ENCODE assay signal across 1 cellular context in the genomic region with DNA sequence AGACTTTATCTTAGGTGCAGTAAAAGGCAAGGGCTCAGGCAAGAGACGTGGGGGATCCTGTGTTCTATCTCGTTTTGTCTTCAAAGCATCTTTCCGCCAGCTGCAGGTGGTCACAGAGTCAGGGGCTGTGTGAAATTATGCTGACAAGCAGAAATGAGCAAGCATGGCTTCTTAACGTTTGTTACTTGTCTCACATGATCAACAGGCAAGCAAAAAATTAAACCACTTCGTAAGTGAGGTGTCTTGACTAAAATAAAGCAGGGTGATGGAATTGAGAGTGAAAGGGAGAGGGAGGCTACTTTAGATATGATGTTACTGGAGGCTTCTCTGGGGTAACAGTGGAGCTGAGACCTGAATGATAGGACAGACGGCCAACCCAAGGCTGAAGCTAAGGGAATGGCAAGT.
TF ChIP-seq lines count a peak whose summit lies in the region.

No MANE protein-coding gene starts in this region.

TF ChIP-seq in WTC11, 78 proteins besides CTCF, POLR2A, EP300 and RAD21 (continued from another document):
- TF ChIP-seq, protein P1, sequence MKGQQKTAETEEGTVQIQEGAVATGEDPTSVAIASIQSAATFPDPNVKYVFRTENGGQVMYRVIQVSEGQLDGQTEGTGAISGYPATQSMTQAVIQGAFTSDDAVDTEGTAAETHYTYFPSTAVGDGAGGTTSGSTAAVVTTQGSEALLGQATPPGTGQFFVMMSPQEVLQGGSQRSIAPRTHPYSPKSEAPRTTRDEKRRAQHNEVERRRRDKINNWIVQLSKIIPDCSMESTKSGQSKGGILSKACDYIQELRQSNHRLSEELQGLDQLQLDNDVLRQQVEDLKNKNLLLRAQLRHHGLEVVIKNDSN (CRISPR knock-in tag; IDR thresholded peaks at IDR 0.05), result no peak
- TF ChIP-seq, protein P2, sequence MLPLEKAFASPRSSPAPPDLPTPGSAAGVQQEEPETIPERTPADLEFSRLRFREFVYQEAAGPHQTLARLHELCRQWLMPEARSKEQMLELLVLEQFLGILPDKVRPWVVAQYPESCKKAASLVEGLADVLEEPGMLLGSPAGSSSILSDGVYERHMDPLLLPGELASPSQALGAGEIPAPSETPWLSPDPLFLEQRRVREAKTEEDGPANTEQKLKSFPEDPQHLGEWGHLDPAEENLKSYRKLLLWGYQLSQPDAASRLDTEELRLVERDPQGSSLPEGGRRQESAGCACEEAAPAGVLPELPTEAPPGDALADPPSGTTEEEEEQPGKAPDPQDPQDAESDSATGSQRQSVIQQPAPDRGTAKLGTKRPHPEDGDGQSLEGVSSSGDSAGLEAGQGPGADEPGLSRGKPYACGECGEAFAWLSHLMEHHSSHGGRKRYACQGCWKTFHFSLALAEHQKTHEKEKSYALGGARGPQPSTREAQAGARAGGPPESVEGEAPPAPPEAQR (CRISPR knock-in tag; IDR thresholded peaks at IDR 0.05), result no peak
- TF ChIP-seq GABPB1 (CRISPR knock-in tag; IDR thresholded peaks at IDR 0.05) (no peak), GRHL2 (CRISPR knock-in tag; IDR thresholded peaks at IDR 0.05; ENCODE audit: insufficient replicate concordance, severe bottlenecking) (no peak), ESRRA (CRISPR knock-in tag; IDR thresholded peaks at IDR 0.05; ENCODE audit: borderline replicate concordance) (no peak), NFYB (CRISPR knock-in tag; conservative IDR thresholded peaks at IDR 0.05; ENCODE audit: low read depth) (no peak), SOX15 (CRISPR knock-in tag; IDR thresholded peaks at IDR 0.05) (no peak), ZNF416 (CRISPR knock-in tag; IDR thresholded peaks at IDR 0.05) (no peak)
- TF ChIP-seq, protein P3, sequence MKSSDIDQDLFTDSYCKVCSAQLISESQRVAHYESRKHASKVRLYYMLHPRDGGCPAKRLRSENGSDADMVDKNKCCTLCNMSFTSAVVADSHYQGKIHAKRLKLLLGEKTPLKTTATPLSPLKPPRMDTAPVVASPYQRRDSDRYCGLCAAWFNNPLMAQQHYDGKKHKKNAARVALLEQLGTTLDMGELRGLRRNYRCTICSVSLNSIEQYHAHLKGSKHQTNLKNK (CRISPR knock-in tag; IDR thresholded peaks at IDR 0.05), result no peak
- TF ChIP-seq, protein P4, sequence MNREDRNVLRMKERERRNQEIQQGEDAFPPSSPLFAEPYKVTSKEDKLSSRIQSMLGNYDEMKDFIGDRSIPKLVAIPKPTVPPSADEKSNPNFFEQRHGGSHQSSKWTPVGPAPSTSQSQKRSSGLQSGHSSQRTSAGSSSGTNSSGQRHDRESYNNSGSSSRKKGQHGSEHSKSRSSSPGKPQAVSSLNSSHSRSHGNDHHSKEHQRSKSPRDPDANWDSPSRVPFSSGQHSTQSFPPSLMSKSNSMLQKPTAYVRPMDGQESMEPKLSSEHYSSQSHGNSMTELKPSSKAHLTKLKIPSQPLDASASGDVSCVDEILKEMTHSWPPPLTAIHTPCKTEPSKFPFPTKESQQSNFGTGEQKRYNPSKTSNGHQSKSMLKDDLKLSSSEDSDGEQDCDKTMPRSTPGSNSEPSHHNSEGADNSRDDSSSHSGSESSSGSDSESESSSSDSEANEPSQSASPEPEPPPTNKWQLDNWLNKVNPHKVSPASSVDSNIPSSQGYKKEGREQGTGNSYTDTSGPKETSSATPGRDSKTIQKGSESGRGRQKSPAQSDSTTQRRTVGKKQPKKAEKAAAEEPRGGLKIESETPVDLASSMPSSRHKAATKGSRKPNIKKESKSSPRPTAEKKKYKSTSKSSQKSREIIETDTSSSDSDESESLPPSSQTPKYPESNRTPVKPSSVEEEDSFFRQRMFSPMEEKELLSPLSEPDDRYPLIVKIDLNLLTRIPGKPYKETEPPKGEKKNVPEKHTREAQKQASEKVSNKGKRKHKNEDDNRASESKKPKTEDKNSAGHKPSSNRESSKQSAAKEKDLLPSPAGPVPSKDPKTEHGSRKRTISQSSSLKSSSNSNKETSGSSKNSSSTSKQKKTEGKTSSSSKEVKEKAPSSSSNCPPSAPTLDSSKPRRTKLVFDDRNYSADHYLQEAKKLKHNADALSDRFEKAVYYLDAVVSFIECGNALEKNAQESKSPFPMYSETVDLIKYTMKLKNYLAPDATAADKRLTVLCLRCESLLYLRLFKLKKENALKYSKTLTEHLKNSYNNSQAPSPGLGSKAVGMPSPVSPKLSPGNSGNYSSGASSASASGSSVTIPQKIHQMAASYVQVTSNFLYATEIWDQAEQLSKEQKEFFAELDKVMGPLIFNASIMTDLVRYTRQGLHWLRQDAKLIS (CRISPR knock-in tag; IDR thresholded peaks at IDR 0.05; ENCODE audit: borderline replicate concordance), result no peak
